ENCODE assay signal across 8 cellular contexts in the genomic region with DNA sequence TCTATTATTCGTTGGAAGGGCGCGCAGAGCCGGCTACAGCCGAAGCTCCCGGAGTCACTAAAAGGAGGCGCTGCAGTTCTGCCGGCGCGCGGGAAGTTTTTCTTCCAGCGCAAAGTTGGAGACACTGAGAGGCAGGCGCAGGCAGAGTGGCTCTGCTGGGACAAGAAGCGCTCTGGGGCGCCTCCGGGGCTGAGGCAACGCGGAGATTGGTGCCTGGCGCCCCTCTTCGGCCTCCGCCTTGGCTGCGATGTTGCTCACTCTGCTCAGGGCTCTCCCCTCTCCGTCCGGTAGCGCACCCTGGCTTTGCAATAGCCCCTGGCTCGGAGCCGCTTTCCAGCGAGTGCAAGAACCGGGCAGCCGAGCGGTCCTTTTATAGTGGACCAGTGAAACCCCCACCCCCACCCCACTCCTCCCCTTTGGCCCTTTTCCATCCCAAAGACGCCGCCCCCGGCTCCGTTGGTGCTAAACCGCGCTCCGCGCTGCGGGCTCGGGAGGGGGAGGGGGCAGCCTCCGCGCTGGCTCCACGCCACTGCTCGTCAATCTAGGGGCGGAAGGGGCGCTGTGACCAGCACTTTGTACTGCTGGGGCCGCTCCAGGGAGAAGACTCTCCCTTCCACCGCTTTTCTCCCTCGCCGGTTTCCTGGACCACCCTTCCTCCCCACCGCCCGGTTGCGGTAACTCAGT. TPM values are rescaled to one million over a fixed set of nuclear protein-coding genes. Genes with fewer than 3 reads are reported as not detected.
DNase-seq lines count a peak whose midpoint lies in the region; ATAC-seq and TF ChIP-seq lines count a peak whose summit lies in the region.

A gene (minus strand): TSS at position 344 of the 684 bp plus-strand sequence. CDS start 455 bp downstream, outside the sequence.

- H3K27me3 ChIP-seq in CD8-positive, alpha-beta T cell (ENCODE audit: insufficient read depth, low read length): peaks cover 6% of the 10 kb centered on the region
- peaks cover 25 to 42% of the 10 kb centered on the region in 2 donors for H3K27me3 ChIP-seq in mucosa of rectum (ENCODE audit: control insufficient read depth in 2 of 2, insufficient read depth in 2 of 2, low read length in 2 of 2)

- H3K36me3 ChIP-seq in CD8-positive, alpha-beta T cell (ENCODE audit: insufficient read depth, low read length): no peaks in the 10 kb centered on the region
- peaks cover 0 to 1% of the 10 kb centered on the region in 2 donors for H3K36me3 ChIP-seq in mucosa of rectum (ENCODE audit: control insufficient read depth in 2 of 2, insufficient read depth in 2 of 2, low read length in 2 of 2)

- peak within 1 kb of the TSS; percentile 66 to 70 for H3K9ac ChIP-seq in mucosa of rectum (ENCODE audit: low read depth in 1 of 2, low read length in 2 of 2)

- no peaks in the 10 kb centered on the region for H3K9me3 Mint-ChIP-seq in CD8-positive, alpha-beta T cell
- no peaks in the 10 kb centered on the region for H3K9me3 Mint-ChIP-seq in activated CD8-positive, alpha-beta T cell treated with anti-CD3 and anti-CD28 coated beads, Interleukin-2, amount 10 ng/mL, durations not matched to agents 7 days and 5 days (ENCODE audit: insufficient read depth)
- no peaks in the 10 kb centered on the region for H3K9me3 Mint-ChIP-seq in type B pancreatic cell

- H3K36me3 Mint-ChIP-seq in CD8-positive, alpha-beta T cell: no peaks in the 10 kb centered on the region
- H3K36me3 Mint-ChIP-seq in activated CD8-positive, alpha-beta T cell treated with anti-CD3 and anti-CD28 coated beads, Interleukin-2, amount 10 ng/mL, durations not matched to agents 7 days and 5 days (ENCODE audit: low read depth): peaks cover 6% of the 10 kb centered on the region
- peaks cover 29% of the 10 kb centered on the region for H3K36me3 Mint-ChIP-seq in type B pancreatic cell

- peaks cover 56% of the 10 kb centered on the region for H3K27me3 Mint-ChIP-seq in CD8-positive, alpha-beta T cell (ENCODE audit: low read depth)
- peaks cover 61% of the 10 kb centered on the region for H3K27me3 Mint-ChIP-seq in activated CD8-positive, alpha-beta T cell treated with anti-CD3 and anti-CD28 coated beads, Interleukin-2, amount 10 ng/mL, durations not matched to agents 7 days and 5 days (ENCODE audit: low read depth)
- H3K27me3 Mint-ChIP-seq in type B pancreatic cell: peaks cover 7% of the 10 kb centered on the region

- peak within 1 kb of the TSS; percentile 73 for H3K4me3 Mint-ChIP-seq in CD8-positive, alpha-beta T cell
- peak within 1 kb of the TSS; percentile 70 for H3K4me3 Mint-ChIP-seq in activated CD8-positive, alpha-beta T cell treated with anti-CD3 and anti-CD28 coated beads, Interleukin-2, amount 10 ng/mL, durations not matched to agents 7 days and 5 days
- peak within 1 kb of the TSS; percentile 99 for H3K4me3 Mint-ChIP-seq in type B pancreatic cell

- H3K9me3 ChIP-seq in CD8-positive, alpha-beta T cell (ENCODE audit: low read length): no peaks in the 10 kb centered on the region
- H3K9me3 ChIP-seq in mucosa of rectum (ENCODE audit: control insufficient read depth in 2 of 2, low read length in 2 of 2): no peaks in the 10 kb centered on the region

- no peak within 1 kb of the TSS for H3K27ac Mint-ChIP-seq in CD8-positive, alpha-beta T cell
- H3K27ac Mint-ChIP-seq in activated CD8-positive, alpha-beta T cell treated with anti-CD3 and anti-CD28 coated beads, Interleukin-2, amount 10 ng/mL, durations not matched to agents 7 days and 5 days: peak within 1 kb of the TSS; percentile 50
- peak within 1 kb of the TSS; percentile 97 for H3K27ac Mint-ChIP-seq in type B pancreatic cell

- no peak within 1 kb of the TSS for H3K27ac ChIP-seq in CD8-positive, alpha-beta T cell (ENCODE audit: low read depth, low read length)
- H3K27ac ChIP-seq in mucosa of rectum (ENCODE audit: low read depth in 2 of 2, low read length in 2 of 2): peak within 1 kb of the TSS; percentile 66 to 86

- H3K4me3 ChIP-seq in CD8-positive, alpha-beta T cell (ENCODE audit: low read depth, low read length): peak within 1 kb of the TSS; percentile 45
- peak within 1 kb of the TSS; percentile 67 for H3K4me3 ChIP-seq in Jurkat, Clone E6-1 (ENCODE audit: low read length)
- peak within 1 kb of the TSS; percentile 73 to 79 for H3K4me3 ChIP-seq in mucosa of rectum (ENCODE audit: low read length in 2 of 2)

- H3K4me1 Mint-ChIP-seq in CD8-positive, alpha-beta T cell (ENCODE audit: low read depth): peaks cover 30% of the 10 kb centered on the region
- H3K4me1 Mint-ChIP-seq in activated CD8-positive, alpha-beta T cell treated with anti-CD3 and anti-CD28 coated beads, Interleukin-2, amount 10 ng/mL, durations not matched to agents 7 days and 5 days (ENCODE audit: low read depth): peaks cover 42% of the 10 kb centered on the region
- peaks cover 32% of the 10 kb centered on the region for H3K4me1 Mint-ChIP-seq in type B pancreatic cell (ENCODE audit: unreplicated experiment)

- POLR2A ChIA-PET in CD8-positive, alpha-beta T cell (lab: Charles Lee): no interaction called here
- POLR2A ChIA-PET in activated CD8-positive, alpha-beta T cell treated with anti-CD3 and anti-CD28 coated beads, Interleukin-2, amount 10 ng/mL, durations not matched to agents 7 days and 5 days (lab: Charles Lee): no interaction called here

- TF ChIP-seq CTCF in CD8-positive, alpha-beta T cell (IDR thresholded peaks at IDR 0.05): no peak
- TF ChIP-seq CTCF in type B pancreatic cell (conservative IDR thresholded peaks at IDR 0.05): no peak

- ATAC-seq in CD8-positive, alpha-beta T cell: no peak
- peak; percentile 28 for ATAC-seq in activated CD8-positive, alpha-beta T cell treated with anti-CD3 and anti-CD28 coated beads, Interleukin-2, amount 10 ng/mL, durations not matched to agents 7 days and 5 days
- no peak for ATAC-seq in HG02623 (IDR thresholded peaks at IDR 0.05; ENCODE audit: unreplicated experiment)

- H3K4me1 ChIP-seq in CD8-positive, alpha-beta T cell (ENCODE audit: insufficient read depth, low read length): peaks cover 31% of the 10 kb centered on the region
- peaks cover 11 to 14% of the 10 kb centered on the region in 2 donors for H3K4me1 ChIP-seq in mucosa of rectum (ENCODE audit: control insufficient read depth in 2 of 2, insufficient read depth in 2 of 2, low read length in 2 of 2)

- CTCF ChIA-PET in CD8-positive, alpha-beta T cell (lab: Charles Lee): no interaction called here
- CTCF ChIA-PET in activated CD8-positive, alpha-beta T cell treated with anti-CD3 and anti-CD28 coated beads, Interleukin-2, amount 10 ng/mL, durations not matched to agents 7 days and 5 days (lab: Charles Lee): interaction anchor here (1.0 to 2.0 kb wide), 3 partner anchors 13 to 1987 kb away, joined by 3 to 4 read pairs (median 4); no protein-coding TSS in a partner anchor

- intact Hi-C loops in CD8-positive, alpha-beta T cell (cut with DNase I, micrococcal nuclease): no loop called here

- DNase-seq in CD8-positive, alpha-beta T cell: peak in 1 of 7 experiments; percentile 18
- no peak for DNase-seq in Jurkat, Clone E6-1 (ENCODE audit: low read depth, low spot score)
- DNase-seq in activated CD8-positive, alpha-beta T cell treated with anti-CD3 and anti-CD28 coated beads, Interleukin-2, amount 10 ng/mL, durations not matched to agents 7 days and 5 days: peak; percentile 31
- peak; percentile 93 for DNase-seq in fibroblast of peridontal ligament (ENCODE audit: extremely low read depth)
- DNase-seq in type B pancreatic cell (ENCODE audit: extremely low spot score, unreplicated experiment): peak; percentile 95
- no peak for DNase-seq in NCI-H526 treated with DMSO at 0.1 percent for 48 hours (lab: John Stamatoyannopoulos, UW)

RNA-seq across cellular contexts. Expression of the gene that starts here (rescaled TPM):
- total RNA-seq in CD8-positive, alpha-beta T cell: not detected
- 31.8 TPM for polyA plus RNA-seq in Jurkat, Clone E6-1 (2012; ENCODE audit: insufficient read depth, insufficient read length)
- 1 to 10 TPM in 1 of 2 experiments, under 1 TPM in 1; 0.99 to 1.4 TPM for total RNA-seq in activated CD8-positive, alpha-beta T cell treated with anti-CD3 and anti-CD28 coated beads, Interleukin-2, amount 10 ng/mL, durations not matched to agents 7 days and 5 days
- 34.9 and 77.3 TPM in 2 replicates for total RNA-seq in type B pancreatic cell (ENCODE audit: low replicate concordance)

Comparison
In these comparisons a context has a peak if more than half of its experiments do, and no peak if none do; other contexts are left out.
1. RNA of the gene that starts here (total RNA-seq): 34.9 to 77.3 TPM in type B pancreatic cell; 0.99 to 1.4 TPM in activated CD8-positive, alpha-beta T cell treated with anti-CD3 and anti-CD28 coated beads, Interleukin-2, amount 10 ng/mL, durations not matched to agents 7 days and 5 days and not detected in CD8-positive, alpha-beta T cell; every median in the first group is over 10 times any median in the second.
2. DNase-seq: peak in activated CD8-positive, alpha-beta T cell treated with anti-CD3 and anti-CD28 coated beads, Interleukin-2, amount 10 ng/mL, durations not matched to agents 7 days and 5 days (single experiment), fibroblast of peridontal ligament (single experiment) and type B pancreatic cell (single experiment); none in Jurkat, Clone E6-1 (single experiment) and NCI-H526 treated with DMSO at 0.1 percent for 48 hours (single experiment).
3. Peak in every context shown above with its lines, with median percentiles within 50 percentile points of each other: H3K4me3 ChIP-seq and H3K4me3 Mint-ChIP-seq.